Comparison of ENCODE assay signal across 29 cellular contexts in the genomic region with DNA sequence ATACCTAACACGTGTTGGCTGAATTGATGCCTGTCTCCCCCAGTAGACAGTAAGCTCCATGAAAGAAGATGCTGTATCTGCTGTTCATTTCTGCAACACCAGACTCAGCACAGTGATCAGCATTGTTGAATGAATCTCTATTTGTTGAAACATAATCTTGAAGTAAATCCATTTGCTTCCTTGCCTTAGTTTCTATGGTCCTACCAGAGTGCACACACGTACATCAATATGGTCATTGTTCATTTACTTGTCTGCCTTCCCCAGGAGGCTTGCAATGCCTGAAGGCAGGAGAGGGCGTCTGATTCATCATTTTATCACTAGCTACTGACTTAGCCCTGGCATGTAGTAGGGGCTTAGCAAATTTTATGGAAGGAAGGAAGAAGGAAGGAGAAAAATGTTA. TPM values are rescaled to one million over a fixed set of nuclear protein-coding genes. Genes with fewer than 3 reads are reported as not detected.
"Had no signal": no experiment of that assay in that cellular context is flagged by ENCODE, and none has a peak within 500 bp of the region (broad histone marks: within the 10 kb centered on the region; RNA-seq: fewer than 3 reads in every experiment).

No MANE protein-coding gene starts in this region.

- H3K27ac ChIP-seq: adrenal gland, right atrium auricular region, tibial artery, WERI-Rb-1 had no signal

- H3K4me1 ChIP-seq: right atrium auricular region had no signal

- H3K27me3 Mint-ChIP-seq: dendritic cell treated with granulocyte-macrophage colony-stimulating factor and Interleukin-4, amounts not matched to agents 40 ng/mL and 50 ng/mL, for 4 days; progenitor cell of endocrine pancreas; T-helper 17 cell had no signal

- H3K4me1 Mint-ChIP-seq: T-helper 17 cell had no signal

- DNase-seq: activated CD4-positive, alpha-beta T cell treated with anti-CD3 and anti-CD28 coated beads for 1 hour; activated CD4-positive, alpha-beta T cell treated with anti-CD3 and anti-CD28 coated beads, Interleukin-2, amount 50 U/mL, for 4 hours; activated gamma-delta T cell treated with Interleukin-2 at 50 U/mL for 16 hours; adrenal gland; effector memory CD4-positive, alpha-beta T cell; foreskin fibroblast; glutamatergic neuron; hippocampal formation; midbrain; occipital lobe; stimulated activated naive CD8-positive, alpha-beta T cell treated with anti-CD3 and anti-CD28 coated beads, Interleukin-15, Interleukin-2, amounts not matched to agents 100 U/mL and 50 U/mL, for 24 hours; substantia nigra; T-helper 17 cell; tibial artery; WERI-Rb-1 had no signal

- H3K36me3 ChIP-seq: adrenal gland, right atrium auricular region, tibial artery, WERI-Rb-1 had no signal

- H3K27ac Mint-ChIP-seq: activated naive CD4-positive, alpha-beta T cell treated with anti-CD3 and anti-CD28 coated beads, Interleukin-2, amount 50 U/mL, for 72 hours; activated T-helper 1 cell treated with anti-CD3 and anti-CD28 coated beads, Interleukin-12 subunit alpha, Interleukin-12 subunit beta, Interleukin-2, Interleukin-4 antibody, amounts not matched to agents 30 ng/mL and 10 ng/mL and 1 ng/mL, durations not matched to agents 14 hours and 24 hours and 36 hours; dendritic cell treated with granulocyte-macrophage colony-stimulating factor and Interleukin-4, amounts not matched to agents 40 ng/mL and 50 ng/mL, for 4 days; progenitor cell of endocrine pancreas; T-helper 17 cell had no signal

- H3K36me3 Mint-ChIP-seq: activated naive CD4-positive, alpha-beta T cell treated with anti-CD3 and anti-CD28 coated beads, Interleukin-2, amount 50 U/mL, for 72 hours had no signal

- H3K4me3 ChIP-seq: adrenal gland, lung, right atrium auricular region, tibial artery had no signal

- H3K27me3 ChIP-seq: adrenal gland, right atrium auricular region, tibial artery had no signal

- H3K9me3 ChIP-seq: adrenal gland, right atrium auricular region, tibial artery had no signal

- H3K4me3 Mint-ChIP-seq: activated T-helper 1 cell treated with anti-CD3 and anti-CD28 coated beads, Interleukin-12 subunit alpha, Interleukin-12 subunit beta, Interleukin-2, Interleukin-4 antibody, amounts not matched to agents 30 ng/mL and 10 ng/mL and 1 ng/mL, durations not matched to agents 14 hours and 24 hours and 36 hours; dendritic cell treated with granulocyte-macrophage colony-stimulating factor and Interleukin-4, amounts not matched to agents 40 ng/mL and 50 ng/mL, for 4 days; T-helper 17 cell had no signal

- ATAC-seq: activated naive CD4-positive, alpha-beta T cell treated with anti-CD3 and anti-CD28 coated beads, Interleukin-2, amount 50 U/mL, for 72 hours; left lobe of liver; stimulated activated naive CD8-positive, alpha-beta T cell treated with anti-CD3 and anti-CD28 coated beads, Interleukin-15, Interleukin-2, amounts not matched to agents 100 U/mL and 50 U/mL, for 24 hours; T-helper 17 cell had no signal

- H3K9me3 Mint-ChIP-seq: activated naive CD4-positive, alpha-beta T cell treated with anti-CD3 and anti-CD28 coated beads, Interleukin-2, amount 50 U/mL, for 72 hours; activated T-helper 1 cell treated with anti-CD3 and anti-CD28 coated beads, Interleukin-12 subunit alpha, Interleukin-12 subunit beta, Interleukin-2, Interleukin-4 antibody, amounts not matched to agents 30 ng/mL and 10 ng/mL and 1 ng/mL, durations not matched to agents 14 hours and 24 hours and 36 hours; dendritic cell treated with granulocyte-macrophage colony-stimulating factor and Interleukin-4, amounts not matched to agents 40 ng/mL and 50 ng/mL, for 4 days had no signal

RNA-seq across cellular contexts. Expression of a gene that starts 19.2 kb away (rescaled TPM):
- total RNA-seq: activated CD8-positive, alpha-beta memory T cell treated with anti-CD3 and anti-CD28 coated beads for 36 hours; activated naive CD4-positive, alpha-beta T cell treated with anti-CD3 and anti-CD28 coated beads, Interleukin-2, amount 50 U/mL, for 72 hours; activated T-helper 1 cell treated with anti-CD3 and anti-CD28 coated beads, Interleukin-12 subunit alpha, Interleukin-12 subunit beta, Interleukin-2, Interleukin-4 antibody, amounts not matched to agents 30 ng/mL and 10 ng/mL and 1 ng/mL, durations not matched to agents 14 hours and 24 hours and 36 hours; astrocyte; cerebellum; endothelial cell of umbilical vein; left lobe of liver; occipital lobe; progenitor cell of endocrine pancreas; right atrium auricular region; skeletal muscle tissue; T-helper 17 cell; urinary bladder had no signal
- polyA plus RNA-seq: endothelial cell of umbilical vein, neural cell, urinary bladder had no signal
